ENCODE assay signal across 1 cellular context in genomic region chr11:85647604-85648299, GRCh38.
A peak's percentile ranks its signal among the peaks of the same experiment; 100 is the strongest.
TF ChIP-seq lines count a peak whose summit lies in the region.

TMEM126A (plus strand) TSS chr11:85647967; CDS start chr11:85650256, 2,289 bp downstream.

TF ChIP-seq in HepG2, 621 proteins besides CTCF, POLR2A, EP300 and RAD21 (continued from another document and continues in another):
- no peak for TF ChIP-seq THAP8 (CRISPR knock-in tag; IDR thresholded peaks at IDR 0.05; ENCODE audit: borderline replicate concordance)
- peak; percentile 73; the same call in 1 of the 2 replicates for TF ChIP-seq CBX5 (CRISPR knock-in tag; IDR thresholded peaks at IDR 0.05; ENCODE audit: borderline replicate concordance)
- TF ChIP-seq ZNF879 (CRISPR knock-in tag; IDR thresholded peaks at IDR 0.05) = peak; percentile 70; the same call in 1 of the 2 replicates
- no peak for TF ChIP-seq GZF1 (CRISPR knock-in tag; IDR thresholded peaks at IDR 0.05)
- peak; percentile 98 for TF ChIP-seq YY1 (IDR thresholded peaks at IDR 0.05; ENCODE audit: insufficient read depth, insufficient replicate concordance, low read depth, low read length)
- TF ChIP-seq NFRKB (IDR thresholded peaks at IDR 0.05) = no peak
- 0 out of 2 replicates have a peak, but pooled peaks have one; percentile 28 for TF ChIP-seq GATAD2A (CRISPR knock-in tag; IDR thresholded peaks at IDR 0.05)
- no peak for TF ChIP-seq SATB2 (CRISPR knock-in tag; IDR thresholded peaks at IDR 0.05)
- TF ChIP-seq ZNF512 (CRISPR knock-in tag; IDR thresholded peaks at IDR 0.05) = no peak
- no peak for TF ChIP-seq CC2D1A (CRISPR knock-in tag; IDR thresholded peaks at IDR 0.05)
- no peak for TF ChIP-seq FOXK2 (IDR thresholded peaks at IDR 0.05)
- 0 out of 2 replicates have a peak, but pooled peaks have one; percentile 17 for TF ChIP-seq ZKSCAN5 (CRISPR knock-in tag; IDR thresholded peaks at IDR 0.05)
- 0 out of 2 replicates have a peak, but pooled peaks have one; percentile 56 for TF ChIP-seq ZNF674 (CRISPR knock-in tag; IDR thresholded peaks at IDR 0.05; ENCODE audit: low read depth)
- peak; percentile 83; the same call in 1 of the 2 replicates for TF ChIP-seq MYC (CRISPR knock-in tag; IDR thresholded peaks at IDR 0.05; ENCODE audit: borderline replicate concordance)
- 0 out of 2 replicates have a peak, but pooled peaks have one; percentile 45 for TF ChIP-seq PRMT3 (CRISPR knock-in tag; IDR thresholded peaks at IDR 0.05; ENCODE audit: borderline replicate concordance, low read depth)
- peak; percentile 35; the same call in 1 of the 2 replicates for TF ChIP-seq ZNF766 (CRISPR knock-in tag; IDR thresholded peaks at IDR 0.05; ENCODE audit: borderline replicate concordance)
- TF ChIP-seq ZNF407 (CRISPR knock-in tag; IDR thresholded peaks at IDR 0.05; ENCODE audit: not compliant biosample characterization) = no peak
- TF ChIP-seq ZNF772 (CRISPR knock-in tag; IDR thresholded peaks at IDR 0.05) = peak; percentile 70
- no peak for TF ChIP-seq TBX3 (IDR thresholded peaks at IDR 0.05; ENCODE audit: borderline replicate concordance)
- TF ChIP-seq ATF2 (CRISPR knock-in tag; IDR thresholded peaks at IDR 0.05) = peak; percentile 71; the same call in 1 of the 2 replicates
- peak; percentile 75; the same call in 1 of the 2 replicates for TF ChIP-seq ZNF891 (CRISPR knock-in tag; IDR thresholded peaks at IDR 0.05)
- TF ChIP-seq BRF2 (CRISPR knock-in tag; IDR thresholded peaks at IDR 0.05) = no peak
- TF ChIP-seq PBX2 (CRISPR knock-in tag; IDR thresholded peaks at IDR 0.05) = no peak
- no peak for TF ChIP-seq NCOA5 (CRISPR knock-in tag; IDR thresholded peaks at IDR 0.05)
- TF ChIP-seq TMF1 (CRISPR knock-in tag; IDR thresholded peaks at IDR 0.05; ENCODE audit: low read depth) = no peak
- TF ChIP-seq ZNF710 (CRISPR knock-in tag; IDR thresholded peaks at IDR 0.05; ENCODE audit: borderline replicate concordance) = peak; percentile 54; the same call in 1 of the 2 replicates
- no peak for TF ChIP-seq CHD2 (IDR thresholded peaks at IDR 0.05; ENCODE audit: low read depth, low read length)
- no peak for TF ChIP-seq ZNF569 (CRISPR knock-in tag; IDR thresholded peaks at IDR 0.05; ENCODE audit: borderline replicate concordance)
- peak; percentile 49; the same call in 1 of the 2 replicates for TF ChIP-seq ARID5B (CRISPR knock-in tag; IDR thresholded peaks at IDR 0.05)
- TF ChIP-seq MAFF (IDR thresholded peaks at IDR 0.05; ENCODE audit: low read depth, low read length) = no peak
- peak; percentile 87; the same call in 1 of the 2 replicates for TF ChIP-seq ZNF747 (CRISPR knock-in tag; IDR thresholded peaks at IDR 0.05; ENCODE audit: borderline replicate concordance)
- TF ChIP-seq SNAI1 (CRISPR knock-in tag; IDR thresholded peaks at IDR 0.05; ENCODE audit: borderline replicate concordance) = no peak
- TF ChIP-seq ZNF282 (IDR thresholded peaks at IDR 0.05; ENCODE audit: partially characterized antibody) = no peak
- no peak for TF ChIP-seq NAIF1 (CRISPR knock-in tag; IDR thresholded peaks at IDR 0.05; ENCODE audit: borderline replicate concordance)
- TF ChIP-seq GATA4 (IDR thresholded peaks at IDR 0.05; ENCODE audit: borderline replicate concordance, low read depth) = no peak
- TF ChIP-seq ZEB1 (IDR thresholded peaks at IDR 0.05; ENCODE audit: insufficient replicate concordance, low read depth) = no peak
- TF ChIP-seq TRIM24 (CRISPR knock-in tag; IDR thresholded peaks at IDR 0.05) = no peak
- peak; percentile 77; the same call in 1 of the 2 replicates for TF ChIP-seq SNAPC2 (CRISPR knock-in tag; IDR thresholded peaks at IDR 0.05)
- no peak for TF ChIP-seq GTF3A (CRISPR knock-in tag; conservative IDR thresholded peaks at IDR 0.05)
- peak; percentile 43; the same call in 1 of the 2 replicates for TF ChIP-seq FOXO1 (CRISPR knock-in tag; IDR thresholded peaks at IDR 0.05)
- no peak for TF ChIP-seq ZNF260 (CRISPR knock-in tag; IDR thresholded peaks at IDR 0.05; ENCODE audit: borderline replicate concordance, low read depth)
- TF ChIP-seq ONECUT2 (CRISPR knock-in tag; IDR thresholded peaks at IDR 0.05) = peak; percentile 5; the same call in 1 of the 2 replicates
- peak; percentile 47 for TF ChIP-seq MED1 (CRISPR knock-in tag; IDR thresholded peaks at IDR 0.05)
- TF ChIP-seq ELF3 (CRISPR knock-in tag; IDR thresholded peaks at IDR 0.05) = 0 out of 2 replicates have a peak, but pooled peaks have one; percentile 53
